In genomic region chr19:4711211-4711610, GRCh38 we compare ENCODE assay signal across 14 cellular contexts.
"Had no signal": no experiment of that assay in that cellular context is flagged by ENCODE, and none has a peak within 500 bp of the region (broad histone marks: within the 10 kb centered on the region; RNA-seq: fewer than 3 reads in every experiment).

No MANE protein-coding gene starts in this region.

- H3K9ac ChIP-seq: SK-N-SH had no signal

- H3K4me2 ChIP-seq: SK-N-SH had no signal

- H3K27ac ChIP-seq: left lung had no signal

- DNase-seq: activated CD4-positive, alpha-beta T cell treated with anti-CD3 and anti-CD28 coated beads, Interleukin-2, amount 10 ng/mL, durations not matched to agents 7 days and 5 days; activated CD4-positive, CD25-positive, alpha-beta regulatory T cell; activated gamma-delta T cell treated with Interleukin-2 at 50 U/mL for 16 hours; activated naive CD8-positive, alpha-beta T cell treated with anti-CD3 and anti-CD28 coated beads for 36 hours; activated T-cell treated with anti-CD3 and anti-CD28 coated beads, Interleukin-2, amount 50 U/mL, for 72 hours; anterior cingulate cortex; esophagus squamous epithelium; foreskin fibroblast; head of caudate nucleus; left lung; sigmoid colon; SK-N-SH; stimulated activated CD4-positive, alpha-beta T cell treated with anti-CD3 and anti-CD28 coated beads, Interleukin-4, amount 100 ng/mL, for 1 hour had no signal

- H3K4me3 Mint-ChIP-seq: activated CD4-positive, alpha-beta T cell treated with anti-CD3 and anti-CD28 coated beads, Interleukin-2, amount 10 ng/mL, durations not matched to agents 7 days and 5 days; activated naive CD8-positive, alpha-beta T cell treated with anti-CD3 and anti-CD28 coated beads for 36 hours; activated T-cell treated with anti-CD3 and anti-CD28 coated beads, Interleukin-2, amount 50 U/mL, for 72 hours had no signal

- H3K9me3 Mint-ChIP-seq: activated CD4-positive, alpha-beta T cell treated with anti-CD3 and anti-CD28 coated beads, Interleukin-2, amount 10 ng/mL, durations not matched to agents 7 days and 5 days; activated naive CD8-positive, alpha-beta T cell treated with anti-CD3 and anti-CD28 coated beads for 36 hours; activated T-cell treated with anti-CD3 and anti-CD28 coated beads, Interleukin-2, amount 50 U/mL, for 72 hours had no signal

- H3K9me3 ChIP-seq: esophagus squamous epithelium, left lung, sigmoid colon, SK-N-SH had no signal

- H3K27me3 ChIP-seq: esophagus squamous epithelium, left lung, sigmoid colon had no signal

- H3K27me3 Mint-ChIP-seq: activated CD4-positive, alpha-beta T cell treated with anti-CD3 and anti-CD28 coated beads, Interleukin-2, amount 10 ng/mL, durations not matched to agents 7 days and 5 days; activated naive CD8-positive, alpha-beta T cell treated with anti-CD3 and anti-CD28 coated beads for 36 hours; progenitor cell of endocrine pancreas had no signal

- ATAC-seq: activated T-cell treated with anti-CD3 and anti-CD28 coated beads, Interleukin-2, amount 50 U/mL, for 72 hours; left lung had no signal

- H3K27ac Mint-ChIP-seq: activated CD4-positive, alpha-beta T cell treated with anti-CD3 and anti-CD28 coated beads, Interleukin-2, amount 10 ng/mL, durations not matched to agents 7 days and 5 days; activated naive CD8-positive, alpha-beta T cell treated with anti-CD3 and anti-CD28 coated beads for 36 hours; activated T-cell treated with anti-CD3 and anti-CD28 coated beads, Interleukin-2, amount 50 U/mL, for 72 hours; progenitor cell of endocrine pancreas had no signal

- H3K4me3 ChIP-seq: esophagus squamous epithelium, left lung, sigmoid colon had no signal
